In genomic region chr6:35034411-35035171, GRCh38 we compare ENCODE assay signal across 13 cellular contexts.
A peak's percentile ranks its signal among the peaks of the same experiment; 100 is the strongest.
DNase-seq lines count a peak whose midpoint lies in the region; ATAC-seq, FAIRE-seq and TF ChIP-seq lines count a peak whose summit lies in the region.
"Had no signal": no experiment of that assay in that cellular context is flagged by ENCODE, and none has a peak within 500 bp of the region (broad histone marks: within the 10 kb centered on the region; RNA-seq: fewer than 3 reads in every experiment).

No MANE protein-coding gene starts in this region.

- no peaks in the 10 kb centered on the region for H3K27me3 ChIP-seq in prostate gland (replicated peaks; ENCODE audit: insufficient read depth)

- ATAC-seq in Right ventricle myocardium superior (ENCODE audit: poor library complexity) (peak; percentile 91), HG02938 (IDR thresholded peaks at IDR 0.05; ENCODE audit: unreplicated experiment) (no peak), HG02970 (IDR thresholded peaks at IDR 0.05; ENCODE audit: low FRiP score, unreplicated experiment) (no peak)

- CTCF ChIA-PET in Calu3 (lab: Charles Lee): interaction anchor here (1.2 kb wide), 1 partner anchor 8 kb away, joined by 4 read pairs; no protein-coding TSS in a partner anchor

- peaks cover 5% of the 10 kb centered on the region for H3K4me1 ChIP-seq in prostate gland (replicated peaks)

- H3K4me3 Mint-ChIP-seq in Calu3 (ENCODE audit: low read depth, unreplicated experiment): no peak overlapping the region
- H3K4me3 Mint-ChIP-seq: activated naive CD8-positive, alpha-beta T cell treated with anti-CD3 and anti-CD28 coated beads, Interleukin-2, amount 10 ng/mL, durations not matched to agents 7 days and 5 days had no signal

- peaks cover 11% of the 10 kb centered on the region for H3K4me1 Mint-ChIP-seq in Calu3 (ENCODE audit: low read depth, unreplicated experiment)

- FAIRE-seq in H54 (lab: Jason Lieb, UNC): no peak
- no peak for FAIRE-seq in GM19239 (lab: Jason Lieb, UNC)

- H3K27ac Mint-ChIP-seq in Calu3 (ENCODE audit: unreplicated experiment): no peak overlapping the region
- H3K27ac Mint-ChIP-seq: activated naive CD8-positive, alpha-beta T cell treated with anti-CD3 and anti-CD28 coated beads, Interleukin-2, amount 10 ng/mL, durations not matched to agents 7 days and 5 days had no signal

- TF ChIP-seq POLR2A in prostate gland (IDR thresholded peaks at IDR 0.05): no peak
- TF ChIP-seq POLR2A in H54 (IDR thresholded peaks at IDR 0.05; ENCODE audit: low read depth, low read length): no peak

- H3K27ac ChIP-seq in prostate gland: no peak overlapping the region
- H3K27ac ChIP-seq: C4-2B had no signal

- no peaks in the 10 kb centered on the region for H3K9me3 ChIP-seq in prostate gland

- no peaks in the 10 kb centered on the region for H3K36me3 ChIP-seq in prostate gland

- H3K9me3 Mint-ChIP-seq in Calu3 (ENCODE audit: low read depth, unreplicated experiment): no peaks in the 10 kb centered on the region
- H3K9me3 Mint-ChIP-seq: activated naive CD8-positive, alpha-beta T cell treated with anti-CD3 and anti-CD28 coated beads, Interleukin-2, amount 10 ng/mL, durations not matched to agents 7 days and 5 days had no signal

- TF ChIP-seq CTCF in Calu3 (IDR thresholded peaks at IDR 0.05; ENCODE audit: unreplicated experiment) (no peak), prostate gland (IDR thresholded peaks at IDR 0.05) (no peak)

- no TSS peak for BruUV-seq in Calu3 (replicated peaks; lab: Mats Ljungman, UMichigan)

- no peaks in the 10 kb centered on the region for H3K27me3 Mint-ChIP-seq in Calu3 (ENCODE audit: unreplicated experiment)
- H3K27me3 Mint-ChIP-seq: activated naive CD8-positive, alpha-beta T cell treated with anti-CD3 and anti-CD28 coated beads, Interleukin-2, amount 10 ng/mL, durations not matched to agents 7 days and 5 days had no signal

- intact Hi-C loops in Calu3 (cut with micrococcal nuclease; ENCODE audit: unreplicated experiment) (no loop called here), Right ventricle myocardium superior (cut with DNase I) (no loop called here), prostate gland (cut with DNase I) (no loop called here)

- H3K36me3 Mint-ChIP-seq in Calu3 (ENCODE audit: insufficient read depth, unreplicated experiment): peaks cover 11% of the 10 kb centered on the region

- 42% methylated on average over 13 of the region's 13 CpGs for WGBS in prostate gland

- DNase-seq in Calu3 (peak; percentile 54), NOMO-1 (lab: John Stamatoyannopoulos, UW; ENCODE audit: unreplicated experiment in 2 of 2) (peak; percentile 87 to 98), Right ventricle myocardium superior (peak; percentile 86), prostate gland (ENCODE audit: low spot score) (peak; percentile 41), H54 (ENCODE audit: insufficient read length, low spot score) (no peak), GM19239 (ENCODE audit: insufficient read length, low spot score) (no peak)
- DNase-seq: activated CD4-positive, alpha-beta T cell treated with anti-CD3 and anti-CD28 coated beads for 4 hours; activated naive CD8-positive, alpha-beta T cell treated with anti-CD3 and anti-CD28 coated beads, Interleukin-2, amount 10 ng/mL, durations not matched to agents 7 days and 5 days; SHP77; stimulated activated naive CD4-positive, alpha-beta T cell had no signal

- H3K4me3 ChIP-seq in prostate gland: no peak overlapping the region

Comparison
In these comparisons a context has a peak if more than half of its experiments do, and no peak if none do; other contexts are left out.
1. DNase-seq: peak in Calu3 (single experiment), NOMO-1 (2 of 2), Right ventricle myocardium superior (single experiment) and prostate gland (single experiment); none in H54 (single experiment) and GM19239 (single experiment).